8 cellular contexts compared by ENCODE assay signal in genomic region chr11:34358666-34359547, GRCh38. TPM values are rescaled to one million over a fixed set of nuclear protein-coding genes. Genes with fewer than 3 reads are reported as not detected.
DNase-seq lines count a peak whose midpoint lies in the region; ATAC-seq and TF ChIP-seq lines count a peak whose summit lies in the region.

No MANE protein-coding gene starts in this region.

- intact Hi-C loops in lower leg skin (cut with DNase I; ENCODE audit: low total_unique reads), result loop anchor here (2.0 to 5.0 kb wide), 2 partner anchors 184 to 362 kb away; no protein-coding TSS in a partner anchor

- peak overlapping the region; percentile 10 for H3K4me3 ChIP-seq in lower leg skin (ENCODE audit: low read depth, poor library complexity, severe bottlenecking)

- DNase-seq in DMS114 treated with DMSO at 0.1 percent for 48 hours (lab: John Stamatoyannopoulos, UW; ENCODE audit: unreplicated experiment), result peak; percentile 47
- peak; percentile 76 for DNase-seq in NCI-H82 (lab: John Stamatoyannopoulos, UW)
- DNase-seq in activated CD4-positive, alpha-beta memory T cell treated with anti-CD3 and anti-CD28 coated beads, Interleukin-2, amount 10 ng/mL, durations not matched to agents 7 days and 5 days, result peak; percentile 84
- DNase-seq in ecto neural progenitor cell (ENCODE audit: low spot score), result peak; percentile 79
- peak; percentile 80 to 94 for DNase-seq in lower leg skin (ENCODE audit: low spot score in 2 of 2)
- peak; percentile 67 for DNase-seq in stimulated activated CD4-positive, alpha-beta T cell treated with anti-CD3 and anti-CD28 coated beads, Interleukin-4, amount 100 ng/mL, for 1 hour

- WGBS in lower leg skin, 2 donors, result 0% methylated on average over 25 to 31 of the region's 41 CpGs

- ATAC-seq in HG03097 (IDR thresholded peaks at IDR 0.05; ENCODE audit: low FRiP score, unreplicated experiment) (peak; percentile 14), HG03039 (IDR thresholded peaks at IDR 0.05; ENCODE audit: unreplicated experiment) (no peak)

- peak overlapping the region; percentile 74 for H3K27ac Mint-ChIP-seq in activated CD4-positive, alpha-beta memory T cell treated with anti-CD3 and anti-CD28 coated beads, Interleukin-2, amount 10 ng/mL, durations not matched to agents 7 days and 5 days

- POLR2A ChIA-PET in activated CD4-positive, alpha-beta memory T cell treated with anti-CD3 and anti-CD28 coated beads, Interleukin-2, amount 10 ng/mL, durations not matched to agents 7 days and 5 days (lab: Charles Lee), result interaction anchor here (1.4 to 4.3 kb wide), 8 partner anchors 91 to 253 kb away, joined by 4 to 33 read pairs (median 10); partner anchors contain the start of gene NAT10

- peaks cover 50% of the 10 kb centered on the region for H3K27me3 Mint-ChIP-seq in activated CD4-positive, alpha-beta memory T cell treated with anti-CD3 and anti-CD28 coated beads, Interleukin-2, amount 10 ng/mL, durations not matched to agents 7 days and 5 days

- H3K4me1 Mint-ChIP-seq in activated CD4-positive, alpha-beta memory T cell treated with anti-CD3 and anti-CD28 coated beads, Interleukin-2, amount 10 ng/mL, durations not matched to agents 7 days and 5 days, result peaks cover 27% of the 10 kb centered on the region

- CTCF ChIA-PET in activated CD4-positive, alpha-beta memory T cell treated with anti-CD3 and anti-CD28 coated beads, Interleukin-2, amount 10 ng/mL, durations not matched to agents 7 days and 5 days (lab: Charles Lee), result interaction anchor here (1.0 to 6.3 kb wide), 12 partner anchors 30 to 367 kb away, joined by 3 to 129 read pairs (median 5); partner anchors contain the start of gene CAT

- TF ChIP-seq CTCF in lower leg skin (IDR thresholded peaks at IDR 0.05), result peak in 1 of 3 donors; percentile 22

- H3K9me3 Mint-ChIP-seq in activated CD4-positive, alpha-beta memory T cell treated with anti-CD3 and anti-CD28 coated beads, Interleukin-2, amount 10 ng/mL, durations not matched to agents 7 days and 5 days, result no peaks in the 10 kb centered on the region

- TF ChIP-seq POLR2A in lower leg skin (IDR thresholded peaks at IDR 0.05), result no peak

- peak overlapping the region; percentile 74 for H3K4me3 Mint-ChIP-seq in activated CD4-positive, alpha-beta memory T cell treated with anti-CD3 and anti-CD28 coated beads, Interleukin-2, amount 10 ng/mL, durations not matched to agents 7 days and 5 days

- H3K36me3 Mint-ChIP-seq in activated CD4-positive, alpha-beta memory T cell treated with anti-CD3 and anti-CD28 coated beads, Interleukin-2, amount 10 ng/mL, durations not matched to agents 7 days and 5 days (ENCODE audit: low read depth), result no peaks in the 10 kb centered on the region

RNA-seq across cellular contexts. Expression of gene ABTB2, which starts 1.1 kb away (rescaled TPM):
- total RNA-seq in activated CD4-positive, alpha-beta memory T cell treated with anti-CD3 and anti-CD28 coated beads, Interleukin-2, amount 10 ng/mL, durations not matched to agents 7 days and 5 days, result 1 to 10 TPM; 2.3 to 2.7 TPM
- 10 to 100 TPM in 2 of 4 donors, 1 to 10 TPM in 2; 6.1 to 24.2 (median 11.1) TPM for total RNA-seq in lower leg skin
